8 cellular contexts compared by ENCODE assay signal in the genomic region with DNA sequence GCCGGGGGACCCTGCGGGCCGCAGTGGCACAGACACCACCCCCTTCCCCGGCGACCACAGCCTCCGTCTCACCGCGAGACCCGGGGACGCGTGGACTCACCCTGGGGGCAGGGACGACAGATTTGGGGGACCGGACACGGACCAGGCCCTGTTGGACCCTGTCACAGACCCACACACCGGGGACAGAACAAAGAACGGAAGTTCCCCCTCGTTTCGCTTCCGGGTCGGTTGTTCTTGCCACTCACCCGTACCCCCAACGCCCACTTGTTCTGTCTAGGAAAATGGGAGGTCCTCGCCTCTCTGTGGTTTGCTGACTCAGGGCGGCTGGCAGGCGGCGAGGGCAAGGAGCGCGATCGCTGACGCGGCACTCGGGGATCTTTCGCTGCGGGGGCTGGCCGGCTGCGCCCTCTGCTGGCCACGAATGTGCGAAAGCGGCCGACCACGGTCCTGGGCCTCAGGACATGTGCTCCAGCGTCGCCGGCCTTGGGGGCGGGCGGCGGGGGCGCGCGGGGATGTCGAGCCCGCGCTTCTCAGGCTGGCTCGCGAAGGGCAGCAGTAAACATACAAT. TPM values are rescaled to one million over a fixed set of nuclear protein-coding genes. Genes with fewer than 3 reads are reported as not detected.
DNase-seq lines count a peak whose midpoint lies in the region; ATAC-seq and TF ChIP-seq lines count a peak whose summit lies in the region.

A gene (minus strand): TSS at position 189 of the 568 bp plus-strand sequence. CDS start 4,366 bp downstream, outside the sequence.

- H3K27me3 Mint-ChIP-seq in endothelial cell (ENCODE audit: unreplicated experiment) (peaks cover 28% of the 10 kb centered on the region), mesothelial cell of epicardium (ENCODE audit: low read depth) (no peaks in the 10 kb centered on the region)

- H3K27ac ChIP-seq in OCI-LY3 (ENCODE audit: low read length) = peak within 1 kb of the TSS; percentile 65

- peaks cover 22% of the 10 kb centered on the region for H3K4me1 Mint-ChIP-seq in endothelial cell (ENCODE audit: unreplicated experiment)
- peaks cover 31% of the 10 kb centered on the region for H3K4me1 Mint-ChIP-seq in mesothelial cell of epicardium

- H3K27ac Mint-ChIP-seq in endothelial cell (ENCODE audit: unreplicated experiment) (peak within 1 kb of the TSS; percentile 98), mesothelial cell of epicardium (peak within 1 kb of the TSS; percentile 97)

- H3K36me3 ChIP-seq in OCI-LY3 (replicated peaks; ENCODE audit: low read depth, low read length) = peaks cover 17% of the 10 kb centered on the region

- H3K9me3 ChIP-seq in OCI-LY3 (ENCODE audit: insufficient read depth, low read length) = no peaks in the 10 kb centered on the region

- H3K4me3 ChIP-seq in OCI-LY3 (ENCODE audit: low read length) = peak within 1 kb of the TSS; percentile 99

- H3K79me2 ChIP-seq in OCI-LY3 (ENCODE audit: low read length) = peaks cover 50% of the 10 kb centered on the region

- H3K27me3 ChIP-seq in OCI-LY3 (ENCODE audit: low read depth, low read length) = peaks cover 12% of the 10 kb centered on the region; the same call in 1 of the 2 replicates

- DNase-seq in DMS114 treated with DMSO at 0.1 percent for 48 hours (lab: John Stamatoyannopoulos, UW; ENCODE audit: unreplicated experiment) = peak; percentile 94
- peak; percentile 87 for DNase-seq in HuH-7.5 (ENCODE audit: low spot score)
- DNase-seq in activated CD8-positive, alpha-beta memory T cell treated with anti-CD3 and anti-CD28 coated beads, Interleukin-2, amount 50 U/mL, for 48 hours = peak; percentile 99
- DNase-seq in endothelial cell (ENCODE audit: low spot score) = peak; percentile 99
- DNase-seq in mesothelial cell of epicardium (ENCODE audit: low spot score in 2 of 2, unreplicated experiment in 2 of 2) = peak; percentile 94 to 99
- peak; percentile 96 to 98 for DNase-seq in stimulated activated CD8-positive, alpha-beta memory T cell treated with anti-CD3 and anti-CD28 coated beads, Interleukin-15, amount 100 ng/mL, for 48 hours (ENCODE audit: low read depth in 2 of 2)

- H3K9ac ChIP-seq in OCI-LY3 (ENCODE audit: low read length) = peak within 1 kb of the TSS; percentile 87

- H3K36me3 Mint-ChIP-seq in endothelial cell (ENCODE audit: low read depth, unreplicated experiment) (peaks cover 23% of the 10 kb centered on the region), mesothelial cell of epicardium (peaks cover 16% of the 10 kb centered on the region)

- H3K4me1 ChIP-seq in OCI-LY3 (ENCODE audit: low read length) = peaks cover 12% of the 10 kb centered on the region

- H3K4me2 ChIP-seq in OCI-LY3 (ENCODE audit: low read length) = peak within 1 kb of the TSS; percentile 97

- H3K4me3 Mint-ChIP-seq in endothelial cell (ENCODE audit: unreplicated experiment) (peak within 1 kb of the TSS; percentile 96), mesothelial cell of epicardium (peak within 1 kb of the TSS; percentile 96)

- peak within 1 kb of the TSS; percentile 27; the same call in 1 of the 2 replicates for H2AFZ ChIP-seq in OCI-LY3 (ENCODE audit: low read depth, low read length)

- H3K9me3 Mint-ChIP-seq in endothelial cell (ENCODE audit: unreplicated experiment) (no peaks in the 10 kb centered on the region), mesothelial cell of epicardium (peaks cover 5% of the 10 kb centered on the region)

- peak; percentile 85 for ATAC-seq in GM21526 (IDR thresholded peaks at IDR 0.05; ENCODE audit: low FRiP score, unreplicated experiment)

- no peaks in the 10 kb centered on the region for H4K20me1 ChIP-seq in OCI-LY3 (ENCODE audit: insufficient read depth, low read length)

- peak; percentile 93 for TF ChIP-seq CTCF in OCI-LY3 (IDR thresholded peaks at IDR 0.05; ENCODE audit: low read depth, low read length)
- TF ChIP-seq CTCF in endothelial cell (IDR thresholded peaks at IDR 0.05; ENCODE audit: unreplicated experiment) = peak; percentile 98
- TF ChIP-seq CTCF in mesothelial cell of epicardium (IDR thresholded peaks at IDR 0.05; ENCODE audit: unreplicated experiment) = peak; percentile 95

RNA-seq across cellular contexts. Expression of the gene that starts here (rescaled TPM):
- total RNA-seq in endothelial cell (ENCODE audit: unreplicated experiment) (47.7 TPM), mesothelial cell of epicardium (78.6 to 85.9 TPM (median 81.1 TPM) in 3 replicates)

Comparison
In these comparisons a context has a peak if more than half of its experiments do, and no peak if none do; other contexts are left out.
1. Peak in every context shown above with its lines: DNase-seq, ATAC-seq, H3K4me3 ChIP-seq and H3K27ac ChIP-seq.